Comparison of ENCODE assay signal across 9 cellular contexts in the genomic region with DNA sequence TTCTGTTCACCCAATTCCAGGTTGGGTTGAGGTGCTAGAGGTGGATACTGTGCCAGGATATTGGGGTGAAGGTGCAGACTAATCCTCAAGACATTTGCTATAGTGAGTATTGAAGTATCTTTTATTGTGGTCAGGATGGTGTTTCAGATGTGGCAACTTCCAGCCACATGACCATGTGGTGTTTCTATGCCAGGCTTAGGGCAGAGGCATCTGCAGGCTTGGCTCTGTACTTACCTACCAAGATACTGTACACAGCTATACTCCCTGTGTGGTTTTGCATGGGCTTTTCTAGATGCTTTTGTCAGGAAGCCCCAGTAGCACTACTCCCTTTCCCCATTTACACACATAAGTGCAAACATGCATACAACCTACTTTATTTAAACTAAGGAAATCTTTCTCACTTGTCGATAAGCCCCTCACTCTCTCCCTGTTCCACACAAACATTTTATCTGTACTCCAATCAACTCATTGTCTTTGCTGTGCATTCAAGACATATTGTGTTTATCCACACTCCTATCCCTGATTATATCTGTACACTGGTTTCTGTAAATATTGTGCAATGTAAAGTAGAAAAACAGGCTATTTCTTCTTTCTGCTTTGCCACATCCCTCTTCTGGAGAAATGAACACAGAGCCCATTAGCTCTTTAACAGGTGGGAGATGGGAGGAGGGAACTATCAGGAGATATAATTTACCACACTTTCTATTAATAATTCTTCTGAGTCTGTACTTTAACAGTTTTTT. TPM values are rescaled to one million over a fixed set of nuclear protein-coding genes. Genes with fewer than 3 reads are reported as not detected.
DNase-seq lines count a peak whose midpoint lies in the region; ATAC-seq and TF ChIP-seq lines count a peak whose summit lies in the region.
"Had no signal": no experiment of that assay in that cellular context is flagged by ENCODE, and none has a peak within 500 bp of the region (broad histone marks: within the 10 kb centered on the region; RNA-seq: fewer than 3 reads in every experiment).

No MANE protein-coding gene starts in this region.

- POLR2A ChIA-PET in activated CD4-positive, alpha-beta T cell treated with anti-CD3 and anti-CD28 coated beads for 36 hours (lab: Charles Lee), result no interaction called here

- H3K4me3 ChIP-seq in fibroblast of the aortic adventitia (ENCODE audit: low read depth, low read length), result no peak overlapping the region

- H3K4me3 Mint-ChIP-seq in activated CD4-positive, alpha-beta T cell treated with anti-CD3 and anti-CD28 coated beads for 36 hours, result no peak overlapping the region
- H3K4me3 Mint-ChIP-seq: activated B cell treated with CpG ODN at 0.5 μM for 24 hours had no signal

- H3K36me3 Mint-ChIP-seq in activated CD4-positive, alpha-beta T cell treated with anti-CD3 and anti-CD28 coated beads for 36 hours (ENCODE audit: low read depth), result peaks cover 5% of the 10 kb centered on the region

- H3K4me1 Mint-ChIP-seq in activated CD4-positive, alpha-beta T cell treated with anti-CD3 and anti-CD28 coated beads for 36 hours, result peaks cover 21% of the 10 kb centered on the region

- no peaks in the 10 kb centered on the region for H3K9me3 Mint-ChIP-seq in activated CD4-positive, alpha-beta T cell treated with anti-CD3 and anti-CD28 coated beads for 36 hours (ENCODE audit: low read depth)
- H3K9me3 Mint-ChIP-seq: activated B cell treated with CpG ODN at 0.5 μM for 24 hours had no signal

- no peaks in the 10 kb centered on the region for H3K27me3 Mint-ChIP-seq in activated CD4-positive, alpha-beta T cell treated with anti-CD3 and anti-CD28 coated beads for 36 hours
- H3K27me3 Mint-ChIP-seq: activated B cell treated with CpG ODN at 0.5 μM for 24 hours had no signal

- peak; percentile 68 for ATAC-seq in activated CD4-positive, alpha-beta T cell treated with anti-CD3 and anti-CD28 coated beads for 36 hours
- ATAC-seq in HG03064 (IDR thresholded peaks at IDR 0.05; ENCODE audit: low read depth, unreplicated experiment), result peak; percentile 89

- H3K27ac Mint-ChIP-seq in activated CD4-positive, alpha-beta T cell treated with anti-CD3 and anti-CD28 coated beads for 36 hours, result no peak overlapping the region
- H3K27ac Mint-ChIP-seq: activated B cell treated with CpG ODN at 0.5 μM for 24 hours had no signal

- no peak for TF ChIP-seq CTCF in fibroblast of the aortic adventitia (IDR thresholded peaks at IDR 0.05; ENCODE audit: insufficient read depth, low read length)

- CTCF ChIA-PET in activated CD4-positive, alpha-beta T cell treated with anti-CD3 and anti-CD28 coated beads for 36 hours (lab: Charles Lee), result interaction anchor here (1.0 to 1.4 kb wide), 2 partner anchors 12 to 20 kb away, joined by 3 to 4 read pairs; no protein-coding TSS in a partner anchor

- intact Hi-C loops in activated CD4-positive, alpha-beta T cell treated with anti-CD3 and anti-CD28 coated beads for 36 hours (cut with DNase I, micrococcal nuclease), result no loop called here

- DNase-seq in activated CD4-positive, alpha-beta T cell treated with anti-CD3 and anti-CD28 coated beads for 36 hours, result peak; percentile 20
- no peak for DNase-seq in activated CD4-positive, alpha-beta T cell treated with anti-CD3 and anti-CD28 coated beads for 1 hour
- peak; percentile 40 for DNase-seq in SW480 (ENCODE audit: low spot score)
- peak; percentile 7 for DNase-seq in fibroblast of the aortic adventitia (ENCODE audit: low read depth)
- DNase-seq in NCI-H2081 treated with DMSO at 0.1 percent for 48 hours (lab: John Stamatoyannopoulos, UW), result no peak
- no peak for DNase-seq in DMS79 (lab: John Stamatoyannopoulos, UW)
- no peak for DNase-seq in NCI-H2107 treated with DMSO at 0.1 percent for 48 hours (lab: John Stamatoyannopoulos, UW; ENCODE audit: unreplicated experiment)
- DNase-seq: activated B cell treated with CpG ODN at 0.5 μM for 24 hours had no signal

RNA-seq across cellular contexts. Expression of gene ARL6IP6, which starts 12.3 kb away (rescaled TPM):
- 10 to 100 TPM; 21.8 to 36.8 TPM for total RNA-seq in activated CD4-positive, alpha-beta T cell treated with anti-CD3 and anti-CD28 coated beads for 36 hours
- total RNA-seq in fibroblast of the aortic adventitia (ENCODE audit: low replicate concordance), result 13.6 and 40.3 TPM in 2 replicates

RNA-seq across cellular contexts. Expression of gene PRPF40A, which starts 13.5 kb away (rescaled TPM):
- 100 to 1,000 TPM; 145 to 152 TPM for total RNA-seq in activated CD4-positive, alpha-beta T cell treated with anti-CD3 and anti-CD28 coated beads for 36 hours
- 113 and 198 TPM in 2 replicates for total RNA-seq in fibroblast of the aortic adventitia (ENCODE audit: low replicate concordance)

Comparison
In these comparisons a context has a peak if more than half of its experiments do, and no peak if none do; other contexts are left out.
1. DNase-seq: peak in activated CD4-positive, alpha-beta T cell treated with anti-CD3 and anti-CD28 coated beads for 36 hours (single experiment), SW480 (single experiment) and fibroblast of the aortic adventitia (single experiment); none in activated CD4-positive, alpha-beta T cell treated with anti-CD3 and anti-CD28 coated beads for 1 hour (single experiment), NCI-H2081 treated with DMSO at 0.1 percent for 48 hours (single experiment), DMS79 (single experiment) and NCI-H2107 treated with DMSO at 0.1 percent for 48 hours (single experiment).